In the genomic region with DNA sequence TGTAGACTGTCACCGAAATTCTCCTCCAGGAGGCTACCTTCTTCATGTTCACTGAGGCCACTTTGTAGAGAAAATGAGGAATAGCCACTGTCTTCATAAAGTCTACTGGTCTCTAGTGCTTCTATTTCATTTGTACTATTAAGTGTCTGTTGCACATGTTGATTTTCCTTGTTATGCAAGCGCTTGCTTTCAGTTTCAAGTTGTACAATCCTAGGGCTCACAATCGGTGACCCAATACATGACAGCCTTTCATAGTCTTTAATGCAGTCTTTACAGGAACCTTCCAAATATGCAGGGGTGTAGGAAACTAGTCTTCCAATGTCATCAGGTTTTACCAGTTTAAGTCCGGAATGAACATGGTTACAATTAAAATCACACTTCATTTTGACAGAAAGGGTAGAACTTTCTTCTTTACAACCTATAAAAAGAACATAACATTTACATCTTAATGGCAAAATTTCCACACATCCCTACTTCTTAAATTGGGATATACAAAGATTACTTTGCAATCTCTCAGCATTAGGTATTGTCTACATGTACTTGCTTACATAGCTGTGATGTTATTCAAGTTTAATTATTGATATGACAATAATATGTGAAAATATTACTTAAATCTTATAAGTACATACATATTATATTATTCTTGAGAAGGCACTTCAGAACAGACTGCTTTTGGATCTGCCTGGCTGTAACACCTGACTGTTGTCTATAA, we compare ENCODE assay signal across 1 cellular context.
TF ChIP-seq lines count a peak whose summit lies in the region.

No MANE protein-coding gene starts in this region.

TF ChIP-seq in K562, 482 proteins besides CTCF, POLR2A, EP300 and RAD21:
- peak in 1 of 2 experiments; percentile 57; a peak in 1 of 4 replicates for TF ChIP-seq NONO (IDR thresholded peaks at IDR 0.05; ENCODE audit: low read depth in 2 of 2, low read length in 1 of 2)
- TF ChIP-seq, protein P1, sequence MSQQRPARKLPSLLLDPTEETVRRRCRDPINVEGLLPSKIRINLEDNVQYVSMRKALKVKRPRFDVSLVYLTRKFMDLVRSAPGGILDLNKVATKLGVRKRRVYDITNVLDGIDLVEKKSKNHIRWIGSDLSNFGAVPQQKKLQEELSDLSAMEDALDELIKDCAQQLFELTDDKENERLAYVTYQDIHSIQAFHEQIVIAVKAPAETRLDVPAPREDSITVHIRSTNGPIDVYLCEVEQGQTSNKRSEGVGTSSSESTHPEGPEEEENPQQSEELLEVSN (IDR thresholded peaks at IDR 0.05; ENCODE audit: borderline replicate concordance in 1 of 2, extremely low read depth in 1 of 2, insufficient read depth in 1 of 2, insufficient read length in 1 of 2, low read depth in 1 of 2, low read length in 1 of 2, poor library complexity in 1 of 2, severe bottlenecking in 1 of 2): no peak
- peak in 1 of 2 experiments; percentile 84; a peak in 2 of 4 replicates for TF ChIP-seq FOXK2 (conservative IDR thresholded peaks at IDR 0.05 in 1 of 2, IDR thresholded peaks at IDR 0.05 in 1 of 2; ENCODE audit: low read depth in 2 of 2)
- TF ChIP-seq POLR2AphosphoS5 (IDR thresholded peaks at IDR 0.05; ENCODE audit: control insufficient read depth, insufficient read depth, low read depth, low read length): peak; percentile 34; the same call in 1 of the 2 replicates
- TF ChIP-seq SMC3 (conservative IDR thresholded peaks at IDR 0.05; ENCODE audit: insufficient read depth, low read depth, low read length): no peak
- no peak for TF ChIP-seq ASH1L (IDR thresholded peaks at IDR 0.05; ENCODE audit: borderline replicate concordance, low read depth, partially characterized antibody)
- peak; percentile 68; the same call in 1 of the 2 replicates for TF ChIP-seq ATF7 (IDR thresholded peaks at IDR 0.05)
- TF ChIP-seq, protein P2, sequence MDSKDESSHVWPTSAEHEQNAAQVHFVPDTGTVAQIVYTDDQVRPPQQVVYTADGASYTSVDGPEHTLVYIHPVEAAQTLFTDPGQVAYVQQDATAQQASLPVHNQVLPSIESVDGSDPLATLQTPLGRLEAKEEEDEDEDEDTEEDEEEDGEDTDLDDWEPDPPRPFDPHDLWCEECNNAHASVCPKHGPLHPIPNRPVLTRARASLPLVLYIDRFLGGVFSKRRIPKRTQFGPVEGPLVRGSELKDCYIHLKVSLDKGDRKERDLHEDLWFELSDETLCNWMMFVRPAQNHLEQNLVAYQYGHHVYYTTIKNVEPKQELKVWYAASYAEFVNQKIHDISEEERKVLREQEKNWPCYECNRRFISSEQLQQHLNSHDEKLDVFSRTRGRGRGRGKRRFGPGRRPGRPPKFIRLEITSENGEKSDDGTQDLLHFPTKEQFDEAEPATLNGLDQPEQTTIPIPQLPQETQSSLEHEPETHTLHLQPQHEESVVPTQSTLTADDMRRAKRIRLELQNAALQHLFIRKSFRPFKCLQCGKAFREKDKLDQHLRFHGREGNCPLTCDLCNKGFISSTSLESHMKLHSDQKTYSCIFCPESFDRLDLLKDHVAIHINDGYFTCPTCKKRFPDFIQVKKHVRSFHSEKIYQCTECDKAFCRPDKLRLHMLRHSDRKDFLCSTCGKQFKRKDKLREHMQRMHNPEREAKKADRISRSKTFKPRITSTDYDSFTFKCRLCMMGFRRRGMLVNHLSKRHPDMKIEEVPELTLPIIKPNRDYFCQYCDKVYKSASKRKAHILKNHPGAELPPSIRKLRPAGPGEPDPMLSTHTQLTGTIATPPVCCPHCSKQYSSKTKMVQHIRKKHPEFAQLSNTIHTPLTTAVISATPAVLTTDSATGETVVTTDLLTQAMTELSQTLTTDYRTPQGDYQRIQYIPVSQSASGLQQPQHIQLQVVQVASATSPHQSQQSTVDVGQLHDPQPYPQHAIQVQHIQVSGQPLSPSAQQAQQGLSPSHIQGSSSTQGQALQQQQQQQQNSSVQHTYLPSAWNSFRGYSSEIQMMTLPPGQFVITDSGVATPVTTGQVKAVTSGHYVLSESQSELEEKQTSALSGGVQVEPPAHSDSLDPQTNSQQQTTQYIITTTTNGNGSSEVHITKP (IDR thresholded peaks at IDR 0.05; ENCODE audit: partially characterized antibody): peak; percentile 98
- TF ChIP-seq POLR2B (IDR thresholded peaks at IDR 0.05; ENCODE audit: low read depth, partially characterized antibody): peak; percentile 15
TF ChIP-seq in K562: peak in this region for 6.
